13 cellular contexts compared by ENCODE assay signal in the genomic region with DNA sequence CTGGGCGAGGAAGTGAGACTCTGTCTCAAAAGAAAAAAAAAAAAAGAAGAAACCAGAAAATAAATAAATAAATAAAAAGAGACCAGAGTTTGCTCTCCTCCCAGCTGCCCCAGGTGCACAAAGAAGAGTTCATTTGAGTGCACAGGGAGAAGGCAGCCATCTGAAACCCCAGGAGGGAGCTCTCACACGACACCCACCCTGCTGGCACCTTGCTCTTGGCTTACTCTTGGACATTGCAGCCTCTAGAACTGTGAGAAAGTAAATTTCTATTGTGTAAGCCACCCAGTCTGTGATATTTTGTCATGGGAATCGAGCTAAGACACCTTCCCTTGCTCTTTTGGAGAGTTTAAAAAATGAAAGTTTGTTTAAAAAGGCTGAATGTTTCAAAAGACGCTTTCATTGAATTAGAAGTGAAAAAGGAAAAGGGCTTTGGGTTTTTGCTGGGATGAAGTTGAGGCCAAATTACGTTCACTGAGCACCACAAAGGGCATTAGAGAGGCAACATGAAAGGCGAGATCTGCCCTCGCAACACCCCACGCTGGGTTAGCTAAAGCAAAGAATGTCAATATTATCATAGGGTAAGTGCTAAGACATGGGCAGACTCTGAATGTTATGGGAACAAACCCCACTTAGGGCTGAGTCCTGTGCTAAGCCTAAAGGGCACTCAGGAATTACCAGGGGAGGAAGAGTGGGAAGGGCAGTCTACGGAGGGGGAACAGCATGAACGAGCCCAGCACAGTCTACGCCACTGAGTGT.
"Had no signal": no experiment of that assay in that cellular context is flagged by ENCODE, and none has a peak within 500 bp of the region (broad histone marks: within the 10 kb centered on the region; RNA-seq: fewer than 3 reads in every experiment).

No MANE protein-coding gene starts in this region.

- H3K4me3 ChIP-seq: esophagus muscularis mucosa, pancreas, stomach, testis had no signal

- H3K9me3 ChIP-seq: esophagus muscularis mucosa, pancreas, stomach, testis had no signal

- H3K4me1 ChIP-seq: esophagus muscularis mucosa, pancreas, stomach, testis had no signal

- H3K4me3 Mint-ChIP-seq: activated T-helper 1 cell treated with anti-CD3 and anti-CD28 coated beads, Interleukin-12 subunit alpha, Interleukin-12 subunit beta, Interleukin-2, Interleukin-4 antibody, amounts not matched to agents 30 ng/mL and 10 ng/mL and 1 ng/mL, durations not matched to agents 14 hours and 24 hours and 36 hours; T-cell had no signal

- H3K9me3 Mint-ChIP-seq: activated T-helper 1 cell treated with anti-CD3 and anti-CD28 coated beads, Interleukin-12 subunit alpha, Interleukin-12 subunit beta, Interleukin-2, Interleukin-4 antibody, amounts not matched to agents 30 ng/mL and 10 ng/mL and 1 ng/mL, durations not matched to agents 14 hours and 24 hours and 36 hours had no signal

- DNase-seq: activated CD4-positive, CD25-positive, alpha-beta regulatory T cell treated with anti-CD3 and anti-CD28 coated beads, Interleukin-2, amount 50 U/mL, for 72 hours; anterior cingulate cortex; hippocampal formation; pancreas; stimulated activated CD4-positive, alpha-beta T cell treated with anti-CD3 and anti-CD28 coated beads, Interleukin-1b, Interleukin-23, amount 100 ng/mL, for 48 hours; stomach; T-cell; T-helper 9 cell; testis had no signal

- FAIRE-seq: bronchial epithelial cell, pancreas, urothelium cell line had no signal

- H3K27me3 Mint-ChIP-seq: T-cell had no signal

- ATAC-seq: pancreas, T-cell had no signal

- H3K27me3 ChIP-seq: esophagus muscularis mucosa, pancreas, stomach, testis had no signal

- H3K36me3 ChIP-seq: esophagus muscularis mucosa, pancreas, stomach had no signal

- H3K27ac ChIP-seq: esophagus muscularis mucosa, pancreas, stomach, testis had no signal

- H3K27ac Mint-ChIP-seq: activated T-helper 1 cell treated with anti-CD3 and anti-CD28 coated beads, Interleukin-12 subunit alpha, Interleukin-12 subunit beta, Interleukin-2, Interleukin-4 antibody, amounts not matched to agents 30 ng/mL and 10 ng/mL and 1 ng/mL, durations not matched to agents 14 hours and 24 hours and 36 hours; T-cell had no signal

- H3K4me1 Mint-ChIP-seq: T-cell had no signal
